ENCODE assay signal across 9 cellular contexts in the genomic region with DNA sequence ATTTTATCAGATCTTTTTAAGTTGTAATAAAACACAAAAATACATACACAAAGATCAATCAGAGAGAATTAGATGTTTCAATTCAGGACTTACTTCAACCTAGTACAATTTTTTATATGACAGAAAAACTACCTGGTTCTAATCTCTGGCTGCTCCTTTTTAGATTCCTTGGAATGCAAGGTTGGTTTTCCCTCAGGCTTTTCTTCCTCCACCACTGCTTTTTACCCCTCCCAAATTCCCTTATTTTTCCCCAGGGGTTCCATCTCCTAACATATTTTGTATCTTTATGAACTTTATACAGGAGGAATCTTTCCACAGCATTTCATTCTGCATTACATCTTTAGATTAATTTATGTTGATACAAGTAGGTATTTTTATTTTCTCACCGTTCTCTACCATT.
"Had no signal": no experiment of that assay in that cellular context is flagged by ENCODE, and none has a peak within 500 bp of the region (broad histone marks: within the 10 kb centered on the region; RNA-seq: fewer than 3 reads in every experiment).

No MANE protein-coding gene starts in this region.

- FAIRE-seq: HepG2, HTR-8/SVneo had no signal

- H3K27ac ChIP-seq: HL-60, KMS-11 had no signal

- DNase-seq: IMR-90, Karpas-422, Kasumi-1, KBM-7, KG1 had no signal

- H3K4me2 ChIP-seq: KMS-11 had no signal

- H3K9ac ChIP-seq: KMS-11 had no signal

- ATAC-seq: HepG2 had no signal
